ENCODE assay signal across 14 cellular contexts in genomic region chr9:83431470-83432060, GRCh38.
A peak's percentile ranks its signal among the peaks of the same experiment; 100 is the strongest.
DNase-seq lines count a peak whose midpoint lies in the region; ATAC-seq and TF ChIP-seq lines count a peak whose summit lies in the region.
"Had no signal": no experiment of that assay in that cellular context is flagged by ENCODE, and none has a peak within 500 bp of the region (broad histone marks: within the 10 kb centered on the region; RNA-seq: fewer than 3 reads in every experiment).

No MANE protein-coding gene starts in this region.

- H3K36me3 ChIP-seq in mammary epithelial cell (ENCODE audit: insufficient read depth, low read length): no peaks in the 10 kb centered on the region
- no peaks in the 10 kb centered on the region for H3K36me3 ChIP-seq in mucosa of descending colon (ENCODE audit: low read depth)
- H3K36me3 ChIP-seq in aorta (ENCODE audit: control insufficient read depth in 1 of 2, insufficient read depth in 2 of 2, low read length in 1 of 2): no peaks in the 10 kb centered on the region
- no peaks in the 10 kb centered on the region for H3K36me3 ChIP-seq in Karpas-422 (ENCODE audit: insufficient read depth, low read length)
- H3K36me3 ChIP-seq: neural progenitor cell had no signal

- peak overlapping the region; percentile 43 for H3K4me3 Mint-ChIP-seq in MCF 10A (ENCODE audit: unreplicated experiment)
- H3K4me3 Mint-ChIP-seq: neural progenitor cell; stimulated activated naive CD8-positive, alpha-beta T cell treated with anti-CD3 and anti-CD28 coated beads, Interleukin-15, amount 100 ng/mL, for 72 hours had no signal

- in situ Hi-C loops in mammary epithelial cell (cut with MboI; ENCODE audit: low sequenced_read_pairs in 2 of 2): no loop called here

- dilution Hi-C loops in mammary epithelial cell (cut with HindIII; ENCODE audit: low sequenced_read_pairs): no loop called here

- H3K4me1 ChIP-seq in mammary epithelial cell (ENCODE audit: insufficient read depth, low read length): no peaks in the 10 kb centered on the region
- peaks cover 14% of the 10 kb centered on the region for H3K4me1 ChIP-seq in mucosa of descending colon (ENCODE audit: low read depth)
- peaks cover 2 to 7% of the 10 kb centered on the region in 2 donors for H3K4me1 ChIP-seq in aorta (ENCODE audit: control insufficient read depth in 1 of 2, insufficient read depth in 2 of 2, low read length in 2 of 2)
- no peaks in the 10 kb centered on the region for H3K4me1 ChIP-seq in Karpas-422 (ENCODE audit: low read length)
- H3K4me1 ChIP-seq: neural progenitor cell had no signal

- WGBS in mammary epithelial cell (ENCODE audit: low coverage, missing lambda C conversion rate): 0% methylated on average over 3 of the region's 3 CpGs
- WGBS in aorta, 2 donors: 15 to 16% methylated on average over 3 of the region's 3 CpGs

- H3K27ac ChIP-seq in mammary epithelial cell (ENCODE audit: insufficient read depth, low read depth, low read length) (no peak overlapping the region), aorta (ENCODE audit: low read depth in 1 of 2, low read length in 2 of 2) (peak overlapping the region in 1 of 2 donors; percentile 88), Karpas-422 (ENCODE audit: low read length) (no peak overlapping the region)
- H3K27ac ChIP-seq: neural progenitor cell had no signal

- H3K36me3 Mint-ChIP-seq in MCF 10A (ENCODE audit: insufficient read depth, unreplicated experiment): no peaks in the 10 kb centered on the region
- H3K36me3 Mint-ChIP-seq: neural progenitor cell had no signal

- H3K4me3 ChIP-seq in mammary epithelial cell (replicated peaks in 1 of 3; ENCODE audit: insufficient read depth in 1 of 3, low read depth in 2 of 3, low read length in 3 of 3) (no peak overlapping the region), mucosa of descending colon (no peak overlapping the region), aorta (ENCODE audit: low read length in 2 of 2) (no peak overlapping the region), Karpas-422 (ENCODE audit: low read length) (no peak overlapping the region), foreskin fibroblast (ENCODE audit: low read depth in 1 of 2, low read length in 2 of 2) (no peak overlapping the region)
- H3K4me3 ChIP-seq: neural progenitor cell had no signal

- no peak overlapping the region for H3K9ac ChIP-seq in mammary epithelial cell (ENCODE audit: insufficient read depth, low read length)
- no peak overlapping the region for H3K9ac ChIP-seq in Karpas-422 (ENCODE audit: low read length)
- H3K9ac ChIP-seq: neural progenitor cell had no signal

- H3K9me3 ChIP-seq in mammary epithelial cell (replicated peaks; ENCODE audit: insufficient read depth, low read length): no peaks in the 10 kb centered on the region
- no peaks in the 10 kb centered on the region for H3K9me3 ChIP-seq in mucosa of descending colon
- H3K9me3 ChIP-seq in aorta (ENCODE audit: control insufficient read depth, low read length): no peaks in the 10 kb centered on the region
- H3K9me3 ChIP-seq in Karpas-422 (ENCODE audit: low read length): no peaks in the 10 kb centered on the region

- TF ChIP-seq CTCF in MCF 10A (IDR thresholded peaks at IDR 0.05; ENCODE audit: unreplicated experiment) (no peak), mammary epithelial cell (conservative IDR thresholded peaks at IDR 0.05 in 1 of 2, IDR thresholded peaks at IDR 0.05 in 1 of 2; ENCODE audit: extremely low read depth in 1 of 2, insufficient read depth in 1 of 2, low read depth in 1 of 2, low read length in 2 of 2) (no peak), mucosa of descending colon (IDR thresholded peaks at IDR 0.05) (no peak), foreskin fibroblast (IDR thresholded peaks at IDR 0.05; ENCODE audit: low read depth, low read length) (no peak)

- H3K27me3 ChIP-seq in mammary epithelial cell (ENCODE audit: insufficient read depth, low read length): no peaks in the 10 kb centered on the region
- no peaks in the 10 kb centered on the region for H3K27me3 ChIP-seq in aorta (ENCODE audit: control insufficient read depth in 1 of 2, insufficient read depth in 2 of 2, low read length in 1 of 2)
- no peaks in the 10 kb centered on the region for H3K27me3 ChIP-seq in Karpas-422 (ENCODE audit: low read length)
- H3K27me3 ChIP-seq: neural progenitor cell had no signal

- H3K4me1 Mint-ChIP-seq in MCF 10A (ENCODE audit: insufficient read depth, unreplicated experiment): peaks cover 11% of the 10 kb centered on the region
- H3K4me1 Mint-ChIP-seq: IgD-negative memory B cell; stimulated activated naive CD8-positive, alpha-beta T cell treated with anti-CD3 and anti-CD28 coated beads, Interleukin-15, amount 100 ng/mL, for 72 hours had no signal

- no peaks in the 10 kb centered on the region for H3K27me3 Mint-ChIP-seq in MCF 10A (ENCODE audit: insufficient read depth, unreplicated experiment)
- H3K27me3 Mint-ChIP-seq: IgD-negative memory B cell; stimulated activated naive CD8-positive, alpha-beta T cell treated with anti-CD3 and anti-CD28 coated beads, Interleukin-15, amount 100 ng/mL, for 72 hours had no signal

- CTCF ChIA-PET in MCF 10A (lab: Yijun Ruan, JAX): interaction anchor here (0.8 to 1.2 kb wide), 2 partner anchors 10 to 124 kb away, joined by 3 read pairs; no protein-coding TSS in a partner anchor
- CTCF ChIA-PET in mammary epithelial cell (lab: Charles Lee; ENCODE audit: low non-redundant PET): no interaction called here

- ATAC-seq in mucosa of descending colon (peak; percentile 55), aorta (ENCODE audit: low FRiP score) (peak; percentile 47)
- ATAC-seq: stimulated activated naive CD8-positive, alpha-beta T cell treated with anti-CD3 and anti-CD28 coated beads, Interleukin-15, amount 100 ng/mL, for 72 hours had no signal

- H3K9me3 Mint-ChIP-seq in MCF 10A (ENCODE audit: unreplicated experiment): no peaks in the 10 kb centered on the region
- H3K9me3 Mint-ChIP-seq: IgD-negative memory B cell; stimulated activated naive CD8-positive, alpha-beta T cell treated with anti-CD3 and anti-CD28 coated beads, Interleukin-15, amount 100 ng/mL, for 72 hours had no signal

- H2AFZ ChIP-seq in mammary epithelial cell (ENCODE audit: low read depth, low read length): no peak overlapping the region
- no peak overlapping the region for H2AFZ ChIP-seq in Karpas-422 (ENCODE audit: low read length)
- H2AFZ ChIP-seq: neural progenitor cell had no signal

- H3K4me2 ChIP-seq in mammary epithelial cell (ENCODE audit: insufficient read depth, low read depth, low read length): no peak overlapping the region
- H3K4me2 ChIP-seq in Karpas-422 (ENCODE audit: low read depth, low read length, poor library complexity, severe bottlenecking): no peak overlapping the region
- H3K4me2 ChIP-seq: neural progenitor cell had no signal

- POLR2A ChIA-PET in MCF 10A (lab: Yijun Ruan, JAX): interaction anchor here (0.6 kb wide), 1 partner anchor 14 kb away, joined by 4 read pairs; no protein-coding TSS in a partner anchor

- H3K27ac Mint-ChIP-seq in MCF 10A (ENCODE audit: low read depth, unreplicated experiment): no peak overlapping the region
- H3K27ac Mint-ChIP-seq: stimulated activated naive CD8-positive, alpha-beta T cell treated with anti-CD3 and anti-CD28 coated beads, Interleukin-15, amount 100 ng/mL, for 72 hours had no signal

- no peaks in the 10 kb centered on the region for H3K9me2 ChIP-seq in Karpas-422 (replicated peaks; ENCODE audit: insufficient read depth, low read length)

- no peaks in the 10 kb centered on the region for H4K20me1 ChIP-seq in mammary epithelial cell (ENCODE audit: insufficient read depth, low read length)
- H4K20me1 ChIP-seq in Karpas-422 (ENCODE audit: insufficient read depth, low read depth, low read length): no peaks in the 10 kb centered on the region

- BruUV-seq in MCF 10A (replicated peaks; lab: Mats Ljungman, UMichigan) (no TSS peak), mammary epithelial cell (replicated peaks; lab: Mats Ljungman, UMichigan) (no TSS peak)

- DNase-seq in MCF 10A (ENCODE audit: unreplicated experiment) (no peak), mammary epithelial cell (no peak), dermis blood vessel endothelial cell (peak; percentile 33), mucosa of descending colon (peak in 1 of 3 donors; percentile 66), aorta (peak in 1 of 2 donors; percentile 57), Karpas-422 (no peak), foreskin fibroblast (no peak), SIG-M5 treated with dmso at 0.1 percent for 504 hours (lab: John Stamatoyannopoulos, UW; ENCODE audit: unreplicated experiment) (no peak)
- DNase-seq: activated T-cell treated with anti-CD3 and anti-CD28 coated beads, Interleukin-2, amount 50 U/mL, for 48 hours; DMS53; stimulated activated CD4-positive, alpha-beta T cell treated with anti-CD3 and anti-CD28 coated beads, Interleukin-2, amount 100 ng/mL, for 24 hours; stimulated activated naive CD8-positive, alpha-beta T cell treated with anti-CD3 and anti-CD28 coated beads, Interleukin-15, amount 100 ng/mL, for 72 hours had no signal

- H3K79me2 ChIP-seq in mammary epithelial cell (ENCODE audit: insufficient read depth, low read length) (no peaks in the 10 kb centered on the region), Karpas-422 (ENCODE audit: low read length) (no peaks in the 10 kb centered on the region)

- intact Hi-C loops in MCF 10A (cut with micrococcal nuclease) (no loop called here), mammary epithelial cell (cut with micrococcal nuclease) (no loop called here), mucosa of descending colon (cut with DNase I, micrococcal nuclease) (no loop called here), aorta (cut with DNase I) (loop anchor here in 1 of 2 donors (5.0 kb wide), 1 partner anchor 106 kb away; the partner anchor contains the start of gene FRMD3)
